4 cellular contexts compared by ENCODE assay signal in the genomic region with DNA sequence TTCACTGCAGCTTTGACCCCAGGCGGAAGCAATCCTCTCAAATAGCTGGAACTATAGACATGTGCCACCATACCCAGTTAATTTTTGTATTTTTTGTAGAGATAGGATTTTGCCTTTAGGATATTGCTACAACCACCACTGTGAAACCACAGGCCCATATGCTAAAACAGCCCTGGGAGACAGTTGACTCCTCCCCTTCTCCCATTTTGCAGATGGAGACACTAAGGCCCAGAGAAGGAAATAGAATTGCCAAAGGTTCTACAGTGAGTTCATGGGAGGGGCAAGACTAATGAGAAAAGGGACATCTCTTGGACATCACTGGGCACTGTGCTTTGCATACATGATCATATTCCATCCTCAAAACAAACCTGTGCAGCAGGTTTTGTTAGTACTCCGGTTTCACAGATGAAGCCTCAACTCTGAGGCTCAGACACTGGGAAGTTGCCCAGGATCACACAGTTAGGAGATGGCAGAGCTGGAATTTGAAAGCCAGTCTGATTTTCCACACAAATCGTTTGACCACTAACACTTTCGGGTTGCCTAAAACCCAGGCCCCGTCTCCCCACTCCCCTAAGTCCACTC. TPM values are rescaled to one million over a fixed set of nuclear protein-coding genes. Genes with fewer than 3 reads are reported as not detected.
"Had no signal": no experiment of that assay in that cellular context is flagged by ENCODE, and none has a peak within 500 bp of the region (broad histone marks: within the 10 kb centered on the region; RNA-seq: fewer than 3 reads in every experiment).

No MANE protein-coding gene starts in this region.

RNA-seq across cellular contexts. Expression of gene PAX5, which starts 58.7 kb away (rescaled TPM):
- total RNA-seq: ascending aorta, cardiac septum, M059J, RPMI7951 had no signal
